ENCODE assay signal across 1 cellular context in the genomic region with DNA sequence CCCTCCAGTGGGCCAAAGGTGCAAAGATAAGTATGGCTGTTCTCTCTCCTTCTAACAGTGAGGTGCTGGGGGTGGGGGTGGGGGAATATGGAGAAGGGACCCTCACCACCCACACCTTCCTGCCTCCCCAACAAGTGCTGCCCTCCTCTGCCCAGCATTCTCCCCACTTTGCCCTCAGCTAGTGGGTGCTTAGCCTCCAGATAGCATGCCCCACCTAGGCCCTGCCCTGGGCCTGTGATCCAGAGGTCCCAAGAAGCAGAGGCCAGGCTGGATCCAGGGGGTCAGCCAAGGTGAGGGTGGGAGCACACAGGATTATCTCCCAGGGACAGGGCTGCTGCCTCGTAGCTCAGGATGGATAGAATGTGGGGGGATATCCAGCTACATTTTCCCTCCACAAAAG.
TF ChIP-seq lines count a peak whose summit lies in the region.

No MANE protein-coding gene starts in this region.

TF ChIP-seq in K562, 482 proteins besides CTCF, POLR2A, EP300 and RAD21:
- TF ChIP-seq, protein P1, sequence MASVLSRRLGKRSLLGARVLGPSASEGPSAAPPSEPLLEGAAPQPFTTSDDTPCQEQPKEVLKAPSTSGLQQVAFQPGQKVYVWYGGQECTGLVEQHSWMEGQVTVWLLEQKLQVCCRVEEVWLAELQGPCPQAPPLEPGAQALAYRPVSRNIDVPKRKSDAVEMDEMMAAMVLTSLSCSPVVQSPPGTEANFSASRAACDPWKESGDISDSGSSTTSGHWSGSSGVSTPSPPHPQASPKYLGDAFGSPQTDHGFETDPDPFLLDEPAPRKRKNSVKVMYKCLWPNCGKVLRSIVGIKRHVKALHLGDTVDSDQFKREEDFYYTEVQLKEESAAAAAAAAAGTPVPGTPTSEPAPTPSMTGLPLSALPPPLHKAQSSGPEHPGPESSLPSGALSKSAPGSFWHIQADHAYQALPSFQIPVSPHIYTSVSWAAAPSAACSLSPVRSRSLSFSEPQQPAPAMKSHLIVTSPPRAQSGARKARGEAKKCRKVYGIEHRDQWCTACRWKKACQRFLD (CRISPR knock-in tag; IDR thresholded peaks at IDR 0.05), result no peak
- TF ChIP-seq, protein P2, sequence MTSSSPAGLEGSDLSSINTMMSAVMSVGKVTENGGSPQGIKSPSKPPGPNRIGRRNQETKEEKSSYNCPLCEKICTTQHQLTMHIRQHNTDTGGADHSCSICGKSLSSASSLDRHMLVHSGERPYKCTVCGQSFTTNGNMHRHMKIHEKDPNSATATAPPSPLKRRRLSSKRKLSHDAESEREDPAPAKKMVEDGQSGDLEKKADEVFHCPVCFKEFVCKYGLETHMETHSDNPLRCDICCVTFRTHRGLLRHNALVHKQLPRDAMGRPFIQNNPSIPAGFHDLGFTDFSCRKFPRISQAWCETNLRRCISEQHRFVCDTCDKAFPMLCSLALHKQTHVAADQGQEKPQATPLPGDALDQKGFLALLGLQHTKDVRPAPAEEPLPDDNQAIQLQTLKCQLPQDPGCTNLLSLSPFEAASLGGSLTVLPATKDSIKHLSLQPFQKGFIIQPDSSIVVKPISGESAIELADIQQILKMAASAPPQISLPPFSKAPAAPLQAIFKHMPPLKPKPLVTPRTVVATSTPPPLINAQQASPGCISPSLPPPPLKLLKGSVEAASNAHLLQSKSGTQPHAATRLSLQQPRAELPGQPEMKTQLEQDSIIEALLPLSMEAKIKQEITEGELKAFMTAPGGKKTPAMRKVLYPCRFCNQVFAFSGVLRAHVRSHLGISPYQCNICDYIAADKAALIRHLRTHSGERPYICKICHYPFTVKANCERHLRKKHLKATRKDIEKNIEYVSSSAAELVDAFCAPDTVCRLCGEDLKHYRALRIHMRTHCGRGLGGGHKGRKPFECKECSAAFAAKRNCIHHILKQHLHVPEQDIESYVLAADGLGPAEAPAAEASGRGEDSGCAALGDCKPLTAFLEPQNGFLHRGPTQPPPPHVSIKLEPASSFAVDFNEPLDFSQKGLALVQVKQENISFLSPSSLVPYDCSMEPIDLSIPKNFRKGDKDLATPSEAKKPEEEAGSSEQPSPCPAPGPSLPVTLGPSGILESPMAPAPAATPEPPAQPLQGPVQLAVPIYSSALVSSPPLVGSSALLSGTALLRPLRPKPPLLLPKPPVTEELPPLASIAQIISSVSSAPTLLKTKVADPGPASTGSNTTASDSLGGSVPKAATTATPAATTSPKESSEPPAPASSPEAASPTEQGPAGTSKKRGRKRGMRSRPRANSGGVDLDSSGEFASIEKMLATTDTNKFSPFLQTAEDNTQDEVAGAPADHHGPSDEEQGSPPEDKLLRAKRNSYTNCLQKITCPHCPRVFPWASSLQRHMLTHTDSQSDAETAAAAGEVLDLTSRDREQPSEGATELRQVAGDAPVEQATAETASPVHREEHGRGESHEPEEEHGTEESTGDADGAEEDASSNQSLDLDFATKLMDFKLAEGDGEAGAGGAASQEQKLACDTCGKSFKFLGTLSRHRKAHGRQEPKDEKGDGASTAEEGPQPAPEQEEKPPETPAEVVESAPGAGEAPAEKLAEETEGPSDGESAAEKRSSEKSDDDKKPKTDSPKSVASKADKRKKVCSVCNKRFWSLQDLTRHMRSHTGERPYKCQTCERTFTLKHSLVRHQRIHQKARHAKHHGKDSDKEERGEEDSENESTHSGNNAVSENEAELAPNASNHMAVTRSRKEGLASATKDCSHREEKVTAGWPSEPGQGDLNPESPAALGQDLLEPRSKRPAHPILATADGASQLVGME (CRISPR knock-in tag; IDR thresholded peaks at IDR 0.05), result no peak
- TF ChIP-seq ERF (CRISPR knock-in tag; IDR thresholded peaks at IDR 0.05) (no peak), ZFPM2 (CRISPR knock-in tag; IDR thresholded peaks at IDR 0.05) (no peak), GABPA (tag; conservative IDR thresholded peaks at IDR 0.05; ENCODE audit: low read depth) (no peak), TRIM28 (IDR thresholded peaks at IDR 0.05) (no peak), ZNF785 (CRISPR knock-in tag; IDR thresholded peaks at IDR 0.05) (no peak), CBX2 (IDR thresholded peaks at IDR 0.05; ENCODE audit: insufficient read depth, low read length, poor library complexity, severe bottlenecking) (no peak), PTBP1 (IDR thresholded peaks at IDR 0.05; ENCODE audit: low read depth, low read length) (no peak), RBM39 (optimal IDR thresholded peaks at IDR 0.05; ENCODE audit: low read depth, low read length) (no peak), DACH1 (IDR thresholded peaks at IDR 0.05; ENCODE audit: partially characterized antibody) (no peak), ZNF561 (CRISPR knock-in tag; conservative IDR thresholded peaks at IDR 0.05) (no peak), ZNF830 (CRISPR knock-in tag; IDR thresholded peaks at IDR 0.05) (no peak), SNIP1 (IDR thresholded peaks at IDR 0.05; ENCODE audit: low read depth) (no peak), ZNF224 (CRISPR knock-in tag; IDR thresholded peaks at IDR 0.05) (no peak), CBX5 (IDR thresholded peaks at IDR 0.05; ENCODE audit: borderline replicate concordance, low read depth) (no peak)
- TF ChIP-seq, protein P3, sequence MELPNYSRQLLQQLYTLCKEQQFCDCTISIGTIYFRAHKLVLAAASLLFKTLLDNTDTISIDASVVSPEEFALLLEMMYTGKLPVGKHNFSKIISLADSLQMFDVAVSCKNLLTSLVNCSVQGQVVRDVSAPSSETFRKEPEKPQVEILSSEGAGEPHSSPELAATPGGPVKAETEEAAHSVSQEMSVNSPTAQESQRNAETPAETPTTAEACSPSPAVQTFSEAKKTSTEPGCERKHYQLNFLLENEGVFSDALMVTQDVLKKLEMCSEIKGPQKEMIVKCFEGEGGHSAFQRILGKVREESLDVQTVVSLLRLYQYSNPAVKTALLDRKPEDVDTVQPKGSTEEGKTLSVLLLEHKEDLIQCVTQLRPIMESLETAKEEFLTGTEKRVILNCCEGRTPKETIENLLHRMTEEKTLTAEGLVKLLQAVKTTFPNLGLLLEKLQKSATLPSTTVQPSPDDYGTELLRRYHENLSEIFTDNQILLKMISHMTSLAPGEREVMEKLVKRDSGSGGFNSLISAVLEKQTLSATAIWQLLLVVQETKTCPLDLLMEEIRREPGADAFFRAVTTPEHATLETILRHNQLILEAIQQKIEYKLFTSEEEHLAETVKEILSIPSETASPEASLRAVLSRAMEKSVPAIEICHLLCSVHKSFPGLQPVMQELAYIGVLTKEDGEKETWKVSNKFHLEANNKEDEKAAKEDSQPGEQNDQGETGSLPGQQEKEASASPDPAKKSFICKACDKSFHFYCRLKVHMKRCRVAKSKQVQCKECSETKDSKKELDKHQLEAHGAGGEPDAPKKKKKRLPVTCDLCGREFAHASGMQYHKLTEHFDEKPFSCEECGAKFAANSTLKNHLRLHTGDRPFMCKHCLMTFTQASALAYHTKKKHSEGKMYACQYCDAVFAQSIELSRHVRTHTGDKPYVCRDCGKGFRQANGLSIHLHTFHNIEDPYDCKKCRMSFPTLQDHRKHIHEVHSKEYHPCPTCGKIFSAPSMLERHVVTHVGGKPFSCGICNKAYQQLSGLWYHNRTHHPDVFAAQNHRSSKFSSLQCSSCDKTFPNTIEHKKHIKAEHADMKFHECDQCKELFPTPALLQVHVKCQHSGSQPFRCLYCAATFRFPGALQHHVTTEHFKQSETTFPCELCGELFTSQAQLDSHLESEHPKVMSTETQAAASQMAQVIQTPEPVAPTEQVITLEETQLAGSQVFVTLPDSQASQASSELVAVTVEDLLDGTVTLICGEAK (IDR thresholded peaks at IDR 0.05), result no peak
- TF ChIP-seq, protein P3 (CRISPR knock-in tag; IDR thresholded peaks at IDR 0.05), result no peak
TF ChIP-seq in K562: peak in this region for 0.
